ENCODE assay signal across 9 cellular contexts in the genomic region with DNA sequence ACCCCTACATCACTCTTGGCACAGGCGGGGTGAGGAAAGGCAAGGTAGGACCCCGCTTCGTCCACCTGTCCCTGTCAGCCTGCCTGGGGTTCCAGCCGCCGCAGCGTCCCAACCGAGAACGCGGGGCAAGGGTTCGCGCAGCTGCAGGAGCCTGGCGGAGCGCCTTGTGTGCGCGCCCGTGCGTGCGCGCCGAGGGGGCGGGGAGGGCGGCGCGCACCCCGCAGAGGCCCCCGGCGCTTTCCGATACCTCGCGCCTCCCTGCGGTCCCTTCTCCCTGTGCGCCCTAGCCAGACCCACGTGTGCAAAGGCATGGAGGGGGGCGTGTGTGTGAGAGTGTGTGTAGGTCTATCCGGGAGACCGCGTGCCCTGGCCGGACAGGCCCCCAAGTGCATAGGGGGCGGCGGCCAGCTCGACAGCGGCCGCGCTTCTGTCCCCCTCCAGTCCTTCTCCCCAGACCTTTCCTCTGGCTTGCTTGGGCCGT.
DNase-seq lines count a peak whose midpoint lies in the region; ATAC-seq and TF ChIP-seq lines count a peak whose summit lies in the region.
"Had no signal": no experiment of that assay in that cellular context is flagged by ENCODE, and none has a peak within 500 bp of the region (broad histone marks: within the 10 kb centered on the region; RNA-seq: fewer than 3 reads in every experiment).

No MANE protein-coding gene starts in this region.

- H2BK15ac ChIP-seq in mesendoderm (replicated peaks; ENCODE audit: low read depth), result no peak overlapping the region

- peaks cover 59% of the 10 kb centered on the region for H3K27me3 Mint-ChIP-seq in activated T-cell treated with anti-CD3 and anti-CD28 coated beads, Interleukin-2, amount 50 U/mL, for 4 hours (ENCODE audit: low read depth)

- H3K4me3 Mint-ChIP-seq in activated T-cell treated with anti-CD3 and anti-CD28 coated beads, Interleukin-2, amount 50 U/mL, for 4 hours, result no peak overlapping the region

- H3K56ac ChIP-seq in mesendoderm (ENCODE audit: low read length), result peak overlapping the region; percentile 59

- H3K4me1 Mint-ChIP-seq in activated T-cell treated with anti-CD3 and anti-CD28 coated beads, Interleukin-2, amount 50 U/mL, for 4 hours (ENCODE audit: low read depth), result peaks cover 8% of the 10 kb centered on the region

- H3K27ac ChIP-seq in coronary artery (no peak overlapping the region), mesendoderm (ENCODE audit: low read depth, low read length) (no peak overlapping the region), uterus (peak overlapping the region; percentile 54 to 58)

- H3K36me3 Mint-ChIP-seq in activated T-cell treated with anti-CD3 and anti-CD28 coated beads, Interleukin-2, amount 50 U/mL, for 4 hours (ENCODE audit: insufficient read depth), result no peaks in the 10 kb centered on the region

- H3K79me1 ChIP-seq in mesendoderm (ENCODE audit: low read length), result no peaks in the 10 kb centered on the region

- H3K9me3 ChIP-seq in uterus, result no peaks in the 10 kb centered on the region

- H3K4me1 ChIP-seq in mesendoderm (ENCODE audit: control insufficient read depth, low read depth, low read length) (peaks cover 4% of the 10 kb centered on the region), uterus (peaks cover 0 to 9% of the 10 kb centered on the region in 2 donors)

- H3K36me3 ChIP-seq in mesendoderm (ENCODE audit: control insufficient read depth, insufficient read depth, low read length) (no peaks in the 10 kb centered on the region), uterus (no peaks in the 10 kb centered on the region)

- no peak overlapping the region for H3K23ac ChIP-seq in mesendoderm (ENCODE audit: low read length)

- no peaks in the 10 kb centered on the region for H3K79me2 ChIP-seq in mesendoderm (ENCODE audit: control insufficient read depth, insufficient read depth, low read length)

- H2BK120ac ChIP-seq in mesendoderm (ENCODE audit: low read depth, low read length), result no peak overlapping the region

- H3K27me3 ChIP-seq in mesendoderm (ENCODE audit: insufficient read depth, low read length, poor library complexity) (peaks cover 6% of the 10 kb centered on the region), uterus (no peaks in the 10 kb centered on the region)

- H2BK5ac ChIP-seq in mesendoderm (ENCODE audit: low read length), result no peak overlapping the region

- WGBS in mesendoderm (ENCODE audit: extremely low coverage, insufficient coverage, low lambda C conversion rate), result no CpG with 5 or more reads among the region's 45 CpGs

- intact Hi-C loops in uterus (cut with DNase I; ENCODE audit: low total_unique reads), result loop anchor here (5.0 kb wide), 1 partner anchor 62 kb away; no protein-coding TSS in a partner anchor

- no peak overlapping the region for H4K5ac ChIP-seq in mesendoderm (ENCODE audit: low read length)

- peak; percentile 16 to 20 for ATAC-seq in activated T-cell treated with anti-CD3 and anti-CD28 coated beads, Interleukin-2, amount 50 U/mL, for 4 hours
- no peak for ATAC-seq in HG02678 (IDR thresholded peaks at IDR 0.05; ENCODE audit: unreplicated experiment)

- H3K9me3 Mint-ChIP-seq in activated T-cell treated with anti-CD3 and anti-CD28 coated beads, Interleukin-2, amount 50 U/mL, for 4 hours, result no peaks in the 10 kb centered on the region

- H3K4me2 ChIP-seq in mesendoderm (ENCODE audit: low read length), result peak overlapping the region; percentile 87

- H3K9ac ChIP-seq in mesendoderm (ENCODE audit: low read length), result peak overlapping the region; percentile 48

- H4K8ac ChIP-seq in mesendoderm (ENCODE audit: low read depth, low read length), result no peak overlapping the region

- no peak overlapping the region for H2AK5ac ChIP-seq in mesendoderm (ENCODE audit: low read length)

- H3K4me3 ChIP-seq in coronary artery (peak overlapping the region; percentile 72), mesendoderm (ENCODE audit: low read length) (peak overlapping the region; percentile 20), uterus (peak overlapping the region; percentile 36 to 39)

- TF ChIP-seq CTCF in coronary artery (IDR thresholded peaks at IDR 0.05) (no peak), uterus (IDR thresholded peaks at IDR 0.05) (peak in 1 of 4 experiments; percentile 12)

- no peak overlapping the region for H3K4ac ChIP-seq in mesendoderm (ENCODE audit: low read depth, low read length)

- no peak for DNase-seq in activated T-cell treated with anti-CD3 and anti-CD28 coated beads, Interleukin-2, amount 50 U/mL, for 4 hours
- no peak for DNase-seq in activated T-cell treated with anti-CD3 and anti-CD28 coated beads, Interleukin-2, amount 50 U/mL, for 1 hour
- DNase-seq in coronary artery (ENCODE audit: low spot score) (no peak), mesendoderm (peak; percentile 52), uterus (peak in 1 of 2 donors; percentile 46), foreskin melanocyte (no peak)
- no peak for DNase-seq in stimulated activated naive CD4-positive, alpha-beta T cell (lab: John Stamatoyannopoulos, UW)
- DNase-seq: erythroblast had no signal

- no peak for TF ChIP-seq POLR2A in uterus (IDR thresholded peaks at IDR 0.05)

- H3K18ac ChIP-seq in mesendoderm (ENCODE audit: low read length), result no peak overlapping the region

Comparison
In these comparisons a context has a peak if more than half of its experiments do, and no peak if none do; other contexts are left out.
1. H3K27ac ChIP-seq: peak in uterus (2 of 2); none in coronary artery (0 of 2) and mesendoderm (single experiment).
2. H3K4me3 ChIP-seq: peak in every context shown above with its lines; median percentile 72 in coronary artery; 38 in uterus; 20 in mesendoderm.